Comparison of ENCODE assay signal across 11 cellular contexts in genomic region chr1:84851839-84852238, GRCh38. TPM values are rescaled to one million over a fixed set of nuclear protein-coding genes. Genes with fewer than 3 reads are reported as not detected.
DNase-seq lines count a peak whose midpoint lies in the region; ATAC-seq and TF ChIP-seq lines count a peak whose summit lies in the region.
"Had no signal": no experiment of that assay in that cellular context is flagged by ENCODE, and none has a peak within 500 bp of the region (broad histone marks: within the 10 kb centered on the region; RNA-seq: fewer than 3 reads in every experiment).

No MANE protein-coding gene starts in this region.

- peaks cover 3 to 6% of the 10 kb centered on the region in 2 donors for H3K36me3 Mint-ChIP-seq in stimulated activated naive B cell treated with anti-CD40 and anti-IgM and Interleukin-4, amounts not matched to agents 10 μg/mL and 1 μg/mL and 100 μg/mL, for 72 hours

- peak overlapping the region; percentile 49 for H3K27ac Mint-ChIP-seq in stimulated activated naive B cell treated with anti-CD40 and anti-IgM and Interleukin-4, amounts not matched to agents 10 μg/mL and 1 μg/mL and 100 μg/mL, for 72 hours
- H3K27ac Mint-ChIP-seq: activated CD4-positive, alpha-beta T cell treated with anti-CD3 and anti-CD28 coated beads for 36 hours; dendritic cell treated with granulocyte-macrophage colony-stimulating factor and Interleukin-4, amounts not matched to agents 40 ng/mL and 50 ng/mL, for 4 days had no signal

- no peaks in the 10 kb centered on the region for H3K27me3 Mint-ChIP-seq in stimulated activated naive B cell treated with anti-CD40 and anti-IgM and Interleukin-4, amounts not matched to agents 10 μg/mL and 1 μg/mL and 100 μg/mL, for 72 hours
- H3K27me3 Mint-ChIP-seq: activated CD4-positive, alpha-beta T cell treated with anti-CD3 and anti-CD28 coated beads for 36 hours; dendritic cell treated with granulocyte-macrophage colony-stimulating factor and Interleukin-4, amounts not matched to agents 40 ng/mL and 50 ng/mL, for 4 days had no signal

- peaks cover 17 to 40% of the 10 kb centered on the region in 2 donors for H3K4me1 Mint-ChIP-seq in stimulated activated naive B cell treated with anti-CD40 and anti-IgM and Interleukin-4, amounts not matched to agents 10 μg/mL and 1 μg/mL and 100 μg/mL, for 72 hours

- no peaks in the 10 kb centered on the region for H3K9me3 Mint-ChIP-seq in stimulated activated naive B cell treated with anti-CD40 and anti-IgM and Interleukin-4, amounts not matched to agents 10 μg/mL and 1 μg/mL and 100 μg/mL, for 72 hours

- DNase-seq in HCEC 1CT: peak; percentile 92
- DNase-seq in SW 1271 (lab: John Stamatoyannopoulos, UW): peak; percentile 56 to 60
- DNase-seq in fibroblast of the aortic adventitia (ENCODE audit: low read depth): peak; percentile 91
- no peak for DNase-seq in stimulated activated naive B cell treated with anti-CD40 and anti-IgM and Interleukin-4, amounts not matched to agents 10 μg/mL and 1 μg/mL and 100 μg/mL, for 72 hours
- DNase-seq in DMS114 treated with DMSO at 0.1 percent for 48 hours (lab: John Stamatoyannopoulos, UW; ENCODE audit: unreplicated experiment): no peak
- DNase-seq in effector CD4-positive, alpha-beta T cell: no peak
- DNase-seq: activated CD4-positive, alpha-beta T cell treated with anti-CD3 and anti-CD28 coated beads for 36 hours; NCI-H446; small intestine had no signal

- no peak for ATAC-seq in stimulated activated naive B cell treated with anti-CD40 and anti-IgM and Interleukin-4, amounts not matched to agents 10 μg/mL and 1 μg/mL and 100 μg/mL, for 72 hours (replicated peaks)
- ATAC-seq in HG03045 (IDR thresholded peaks at IDR 0.05; ENCODE audit: unreplicated experiment): no peak
- ATAC-seq: activated CD4-positive, alpha-beta T cell treated with anti-CD3 and anti-CD28 coated beads for 36 hours had no signal

- H3K4me3 ChIP-seq in fibroblast of the aortic adventitia (ENCODE audit: low read depth, low read length): no peak overlapping the region

- no peak overlapping the region for H3K4me3 Mint-ChIP-seq in stimulated activated naive B cell treated with anti-CD40 and anti-IgM and Interleukin-4, amounts not matched to agents 10 μg/mL and 1 μg/mL and 100 μg/mL, for 72 hours
- H3K4me3 Mint-ChIP-seq: activated CD4-positive, alpha-beta T cell treated with anti-CD3 and anti-CD28 coated beads for 36 hours; dendritic cell treated with granulocyte-macrophage colony-stimulating factor and Interleukin-4, amounts not matched to agents 40 ng/mL and 50 ng/mL, for 4 days had no signal

- TF ChIP-seq CTCF in fibroblast of the aortic adventitia (IDR thresholded peaks at IDR 0.05; ENCODE audit: insufficient read depth, low read length): no peak

RNA-seq across cellular contexts. Expression of gene LPAR3, which starts 41.2 kb away (rescaled TPM):
- total RNA-seq in fibroblast of the aortic adventitia (ENCODE audit: low replicate concordance): 1.8 and 3.6 TPM in 2 replicates

Comparison
In these comparisons a context has a peak if more than half of its experiments do, and no peak if none do; other contexts are left out.
1. DNase-seq: peak in HCEC 1CT (single experiment), SW 1271 (2 of 2) and fibroblast of the aortic adventitia (single experiment); none in stimulated activated naive B cell treated with anti-CD40 and anti-IgM and Interleukin-4, amounts not matched to agents 10 μg/mL and 1 μg/mL and 100 μg/mL, for 72 hours (single experiment), DMS114 treated with DMSO at 0.1 percent for 48 hours (single experiment) and effector CD4-positive, alpha-beta T cell (single experiment).